ENCODE assay signal across 8 cellular contexts in genomic region chr14:102795060-102795925, GRCh38. TPM values are rescaled to one million over a fixed set of nuclear protein-coding genes. Genes with fewer than 3 reads are reported as not detected.
DNase-seq lines count a peak whose midpoint lies in the region; ATAC-seq and TF ChIP-seq lines count a peak whose summit lies in the region.

No MANE protein-coding gene starts in this region.

- intact Hi-C loops in body of pancreas (cut with DNase I) = no loop called here
- intact Hi-C loops in thyroid gland (cut with DNase I) = no loop called here

- H3K9me3 ChIP-seq in body of pancreas = no peaks in the 10 kb centered on the region
- no peaks in the 10 kb centered on the region for H3K9me3 ChIP-seq in thyroid gland

- DNase-seq in ACHN (peak; percentile 64), NCI-H510A (lab: John Stamatoyannopoulos, UW) (peak; percentile 48), body of pancreas (peak; percentile 50 to 71 (median 60)), left kidney (ENCODE audit: low read depth, low spot score) (peak; percentile 62), thyroid gland (peak; percentile 44 to 60), mesenteric fat pad (ENCODE audit: low spot score) (no peak)

- H3K27ac ChIP-seq in body of pancreas = peak overlapping the region in 3 of 4 donors; percentile 15 to 37 (median 20)
- no peak overlapping the region for H3K27ac ChIP-seq in thyroid gland

- WGBS in body of pancreas, 2 donors = 52 to 53% methylated on average over 2 of the region's 2 CpGs
- 42 to 46% methylated on average over 2 of the region's 2 CpGs for WGBS in thyroid gland, 2 donors

- peak in 1 of 3 donors; percentile 13 for TF ChIP-seq POLR2A in body of pancreas (IDR thresholded peaks at IDR 0.05)
- TF ChIP-seq POLR2A in thyroid gland (IDR thresholded peaks at IDR 0.05) = no peak

- ATAC-seq in GM18867 (IDR thresholded peaks at IDR 0.05; ENCODE audit: unreplicated experiment) = peak; percentile 32
- peak; percentile 91 for ATAC-seq in body of pancreas
- no peak for ATAC-seq in HG02759 (IDR thresholded peaks at IDR 0.05; ENCODE audit: unreplicated experiment)

- H3K36me3 ChIP-seq in body of pancreas (replicated peaks in 1 of 2; ENCODE audit: insufficient read depth in 1 of 2, low read depth in 2 of 2) = no peaks in the 10 kb centered on the region
- no peaks in the 10 kb centered on the region for H3K36me3 ChIP-seq in thyroid gland

- no peak for TF ChIP-seq CTCF in body of pancreas (IDR thresholded peaks at IDR 0.05)
- TF ChIP-seq CTCF in thyroid gland (IDR thresholded peaks at IDR 0.05) = no peak

- in situ Hi-C loops in ACHN (cut with HindIII; ENCODE audit: low pct_ligation_motif_present, low pct_unique_long_range_greater_than_20kb, low sequenced_read_pairs) = no loop called here

- H3K4me1 ChIP-seq in body of pancreas (peaks cover 6% of the 10 kb centered on the region), thyroid gland (peaks cover 6 to 18% of the 10 kb centered on the region in 2 donors)

- H3K27me3 ChIP-seq in body of pancreas (no peaks in the 10 kb centered on the region), thyroid gland (no peaks in the 10 kb centered on the region)

- H3K4me3 ChIP-seq in body of pancreas (no peak overlapping the region), thyroid gland (replicated peaks in 1 of 3) (no peak overlapping the region)

RNA-seq across cellular contexts. Expression of gene TRAF3, which starts 18.0 kb away (rescaled TPM):
- total RNA-seq in body of pancreas (10 to 100 TPM; 10.4 to 22.7 TPM), thyroid gland (10 to 100 TPM; 15.9 to 24.9 (median 18.6) TPM), mesenteric fat pad (33.3 TPM)

Comparison
In these comparisons a context has a peak if more than half of its experiments do, and no peak if none do; other contexts are left out.
1. H3K27ac ChIP-seq: peak in body of pancreas (3 of 4); none in thyroid gland (0 of 3).